In the genomic region with DNA sequence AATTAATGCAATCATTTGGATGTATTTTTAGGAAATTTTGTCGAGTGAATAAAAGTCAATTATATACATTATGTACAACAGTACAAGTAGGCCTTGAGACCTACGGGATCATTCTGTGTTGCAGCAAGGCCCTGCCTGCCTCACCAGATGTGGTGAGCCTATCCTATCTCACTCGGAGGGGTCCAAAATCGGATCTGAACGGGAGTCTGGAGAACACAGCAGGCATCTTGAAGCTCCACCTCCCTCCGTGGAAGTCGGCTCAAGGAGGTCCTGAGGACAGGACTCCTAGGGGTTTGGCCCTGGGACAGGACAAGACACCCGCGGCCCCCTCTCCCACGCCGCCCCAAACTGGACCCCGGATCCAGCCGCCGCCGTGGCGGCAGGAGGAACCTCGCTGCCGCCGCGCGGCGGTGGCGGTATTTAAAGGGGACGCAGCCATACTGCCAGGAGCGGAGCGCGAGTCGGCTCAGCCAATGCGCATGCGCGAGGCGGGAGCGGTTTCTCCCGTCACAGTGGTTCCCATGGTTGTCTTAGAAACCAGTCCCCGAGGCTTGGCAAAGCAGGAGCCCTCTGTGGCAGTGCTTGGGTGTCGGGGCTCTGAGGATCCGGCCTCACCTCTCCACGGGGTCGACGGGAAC, we compare ENCODE assay signal across 8 cellular contexts.
A peak's percentile ranks its signal among the peaks of the same experiment; 100 is the strongest.
DNase-seq lines count a peak whose midpoint lies in the region; ATAC-seq and TF ChIP-seq lines count a peak whose summit lies in the region.
"Not testable (repeated sequence)": the region's sequence is repeated elsewhere in the genome, so short reads cannot be mapped to it uniquely, and the experiment has no call there.

No MANE protein-coding gene starts in this region.

- not testable (repeated sequence) for H3K27me3 ChIP-seq in MG63, breast epithelium, upper lobe of left lung

- H3K27me3 Mint-ChIP-seq in memory B cell: not testable (repeated sequence)

- peak; percentile 68 for DNase-seq in MG63
- DNase-seq in activated CD8-positive, alpha-beta memory T cell treated with anti-CD3 and anti-CD28 coated beads for 48 hours (ENCODE audit: low read depth in 2 of 3, low spot score in 2 of 3): peak; percentile 54 to 90 (median 76)
- peak; percentile 82 to 88 for DNase-seq in breast epithelium (ENCODE audit: low spot score in 2 of 2)
- DNase-seq in memory B cell (ENCODE audit: low spot score in 2 of 2): peak; percentile 62 to 78
- peak; percentile 73 to 83 for DNase-seq in stimulated activated CD4-positive, alpha-beta T cell treated with anti-CD3 and anti-CD28 coated beads, Interleukin-2, amount 100 ng/mL, for 48 hours
- DNase-seq in upper lobe of left lung: peak; percentile 92 to 95

- not testable (repeated sequence) for TF ChIP-seq POLR2A in breast epithelium (IDR thresholded peaks at IDR 0.05); upper lobe of left lung (IDR thresholded peaks at IDR 0.05)

- not testable (repeated sequence) for H3K36me3 ChIP-seq in MG63, breast epithelium, upper lobe of left lung

- ATAC-seq in GM19043 (IDR thresholded peaks at IDR 0.05; ENCODE audit: low read depth, unreplicated experiment) (peak; percentile 59), HG02763 (IDR thresholded peaks at IDR 0.05; ENCODE audit: unreplicated experiment) (peak; percentile 81), memory B cell (ENCODE audit: low read depth) (peak; percentile 74), upper lobe of left lung (ENCODE audit: low FRiP score in 2 of 2) (peak in 1 of 2 donors; percentile 84)

- H3K27ac Mint-ChIP-seq in memory B cell: not testable (repeated sequence)

- H3K4me1 ChIP-seq in breast epithelium, upper lobe of left lung: not testable (repeated sequence)

- not testable (repeated sequence) for H3K9me3 ChIP-seq in MG63, breast epithelium, upper lobe of left lung

- peak overlapping the region; percentile 5 to 54 for H3K27ac ChIP-seq in breast epithelium
- H3K27ac ChIP-seq in upper lobe of left lung: not testable (repeated sequence)

- not testable (repeated sequence) for H3K4me1 Mint-ChIP-seq in memory B cell

- 0% methylated on average over 6 of the region's 40 CpGs; no CpG with 5 or more reads in 1 of the 2 donors for WGBS in upper lobe of left lung, 2 donors

- intact Hi-C loops in breast epithelium (cut with DNase I; ENCODE audit: low total_unique reads): not testable (repeated sequence)

- not testable (repeated sequence) for H3K36me3 Mint-ChIP-seq in memory B cell

- H3K4me3 Mint-ChIP-seq in memory B cell: not testable (repeated sequence)

- not testable (repeated sequence) for H3K9me3 Mint-ChIP-seq in memory B cell

- not testable (repeated sequence) for TF ChIP-seq EP300 in upper lobe of left lung (IDR thresholded peaks at IDR 0.05)

- TF ChIP-seq CTCF in breast epithelium (IDR thresholded peaks at IDR 0.05); upper lobe of left lung (IDR thresholded peaks at IDR 0.05): not testable (repeated sequence)

- H3K4me3 ChIP-seq in MG63: not testable (repeated sequence)
- H3K4me3 ChIP-seq in breast epithelium (peak overlapping the region; percentile 25 to 58 (median 45)), upper lobe of left lung (peak overlapping the region in 3 of 4 donors; percentile 30 to 48 (median 42))
